8 cellular contexts compared by ENCODE assay signal in the genomic region with DNA sequence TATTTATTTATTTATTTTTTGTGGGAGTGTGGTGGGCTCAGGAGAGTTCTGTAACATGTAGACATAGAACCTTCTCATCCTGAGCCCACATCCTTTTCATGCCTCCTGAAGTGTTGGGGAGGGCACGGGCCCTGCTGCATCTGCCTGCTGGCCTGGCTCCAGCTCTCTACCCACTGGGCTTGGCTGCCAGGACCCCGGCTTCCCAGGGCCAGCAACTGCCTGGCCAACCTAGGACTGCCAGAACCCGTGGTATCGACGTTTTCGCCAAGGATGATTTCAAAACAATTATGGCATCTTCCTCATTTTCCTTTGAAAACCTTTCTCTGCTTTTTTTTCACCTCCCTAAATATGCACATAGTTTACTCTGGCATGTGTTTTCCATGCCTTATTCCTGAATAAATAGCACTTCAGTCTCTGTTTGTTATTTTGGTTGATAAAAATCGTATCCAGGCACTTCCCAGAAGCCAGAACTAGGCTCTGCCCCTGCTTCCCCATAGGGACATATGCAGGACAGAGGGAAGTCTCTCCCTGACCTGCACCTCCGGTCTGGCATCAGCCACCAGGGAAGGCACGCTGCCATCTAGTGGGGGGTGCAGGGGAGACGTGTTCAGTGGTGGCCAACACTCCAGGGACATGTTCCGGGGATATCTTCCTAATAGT. TPM values are rescaled to one million over a fixed set of nuclear protein-coding genes. Genes with fewer than 3 reads are reported as not detected.
DNase-seq lines count a peak whose midpoint lies in the region; ATAC-seq and TF ChIP-seq lines count a peak whose summit lies in the region.

No MANE protein-coding gene starts in this region.

- TF ChIP-seq POLR2A in suprapubic skin (IDR thresholded peaks at IDR 0.05): no peak

- no peak for ATAC-seq in lung (ENCODE audit: insufficient read depth, low FRiP score)
- no peak for ATAC-seq in GM18502 (IDR thresholded peaks at IDR 0.05; ENCODE audit: poor library complexity, unreplicated experiment)

- DNase-seq in NCI-H2171 treated with DMSO at 0.1 percent for 48 hours (lab: John Stamatoyannopoulos, UW) (peak; percentile 32), NCI-H2171 (lab: John Stamatoyannopoulos, UW) (no peak), Kasumi-1 (lab: John Stamatoyannopoulos, UW) (peak; percentile 80 to 83), coronary artery (ENCODE audit: low spot score) (peak; percentile 75), lung (ENCODE audit: low spot score) (peak; percentile 71), suprapubic skin (ENCODE audit: low spot score in 2 of 2) (peak; percentile 78 to 79)

- H3K4me1 ChIP-seq in lung (ENCODE audit: control insufficient read depth in 2 of 2, insufficient read depth in 2 of 2, low read length in 2 of 2): no peaks in the 10 kb centered on the region
- no peaks in the 10 kb centered on the region for H3K4me1 ChIP-seq in suprapubic skin

- H3K27me3 ChIP-seq in lung (ENCODE audit: control insufficient read depth, insufficient read depth) (no peaks in the 10 kb centered on the region), suprapubic skin (no peaks in the 10 kb centered on the region)

- H3K4me3 ChIP-seq in coronary artery (no peak overlapping the region), lung (no peak overlapping the region), suprapubic skin (no peak overlapping the region)

- WGBS in lung, 2 donors: 18 to 30% methylated on average over 11 of the region's 11 CpGs
- 33% methylated on average over 11 of the region's 11 CpGs for WGBS in suprapubic skin

- TF ChIP-seq CTCF in VCaP (conservative IDR thresholded peaks at IDR 0.05): peak; percentile 71
- TF ChIP-seq CTCF in coronary artery (IDR thresholded peaks at IDR 0.05): no peak
- peak; percentile 8 for TF ChIP-seq CTCF in lung (IDR thresholded peaks at IDR 0.05; ENCODE audit: control extremely low read depth, extremely low read depth)
- TF ChIP-seq CTCF in suprapubic skin (IDR thresholded peaks at IDR 0.05): peak in 1 of 2 donors; percentile 28

- H3K36me3 ChIP-seq in lung (ENCODE audit: control insufficient read depth in 2 of 2, insufficient read depth in 2 of 2, low read length in 2 of 2) (no peaks in the 10 kb centered on the region), suprapubic skin (no peaks in the 10 kb centered on the region)

- H3K9me3 ChIP-seq in lung (ENCODE audit: control insufficient read depth in 2 of 2, insufficient read depth in 1 of 2, low read length in 1 of 2): no peaks in the 10 kb centered on the region
- H3K9me3 ChIP-seq in suprapubic skin: no peaks in the 10 kb centered on the region

- peak overlapping the region; percentile 47 for H3K27ac ChIP-seq in VCaP
- H3K27ac ChIP-seq in coronary artery: peak overlapping the region in 1 of 2 donors; percentile 57
- H3K27ac ChIP-seq in lung (ENCODE audit: low read depth in 1 of 2, low read length in 1 of 2): no peak overlapping the region
- H3K27ac ChIP-seq in suprapubic skin: no peak overlapping the region

- no peak for TF ChIP-seq EP300 in suprapubic skin (IDR thresholded peaks at IDR 0.05)

RNA-seq across cellular contexts. Expression of gene ANTXRL, which starts 31.0 kb away (rescaled TPM):
- total RNA-seq in lung: not detected
- polyA plus RNA-seq in lung: not detected
- total RNA-seq in suprapubic skin: not detected
